ENCODE assay signal across 24 cellular contexts in genomic region chr11:33492569-33492968, GRCh38.
"Had no signal": no experiment of that assay in that cellular context is flagged by ENCODE, and none has a peak within 500 bp of the region (broad histone marks: within the 10 kb centered on the region; RNA-seq: fewer than 3 reads in every experiment).

No MANE protein-coding gene starts in this region.

- DNase-seq: colonic mucosa; cortex of kidney; effector CD8-positive, alpha-beta T cell; effector memory CD8-positive, alpha-beta T cell; endodermal cell; erythroblast; foreskin keratinocyte; heart left ventricle; immature natural killer cell; islet precursor cell; left cardiac atrium; left lung; left ventricle myocardium superior; lower lobe of right lung; mesenchymal stem cell; mucosa of descending colon; naive B cell; naive thymus-derived CD8-positive, alpha-beta T cell had no signal

- H3K79me2 ChIP-seq: hepatocyte had no signal

- H3K4me1 ChIP-seq: colonic mucosa, foreskin keratinocyte, gastroesophageal sphincter, heart left ventricle, left lung, lower lobe of right lung had no signal

- H3K4me3 ChIP-seq: colonic mucosa, gastroesophageal sphincter, heart left ventricle, hepatocyte, left lung, lower lobe of right lung, mucosa of descending colon had no signal

- H2AFZ ChIP-seq: hepatocyte had no signal

- H3K36me3 ChIP-seq: colonic mucosa, gastroesophageal sphincter, heart left ventricle, left lung, lower lobe of right lung had no signal

- H3K4me2 ChIP-seq: hepatocyte had no signal

- H3K27me3 ChIP-seq: colonic mucosa had no signal

- FAIRE-seq: endometrium, frontal cortex had no signal

- H3K27ac ChIP-seq: colonic mucosa, epithelial cell of prostate, foreskin keratinocyte, gastroesophageal sphincter, heart left ventricle, hepatocyte, left lung, lower lobe of right lung had no signal

- H3K9me3 ChIP-seq: colonic mucosa, gastroesophageal sphincter, heart left ventricle, left lung, lower lobe of right lung, mucosa of descending colon had no signal

- ATAC-seq: effector memory CD8-positive, alpha-beta T cell; esophagus mucosa; foreskin keratinocyte; gastroesophageal sphincter; heart left ventricle; left cardiac atrium; left lung; left ventricle myocardium superior; lower lobe of right lung; mucosa of descending colon; naive thymus-derived CD8-positive, alpha-beta T cell had no signal
